In genomic region chr18:13003466-13003896, GRCh38 we compare ENCODE assay signal across 9 cellular contexts. TPM values are rescaled to one million over a fixed set of nuclear protein-coding genes. Genes with fewer than 3 reads are reported as not detected.
DNase-seq lines count a peak whose midpoint lies in the region; ATAC-seq and TF ChIP-seq lines count a peak whose summit lies in the region.
"Had no signal": no experiment of that assay in that cellular context is flagged by ENCODE, and none has a peak within 500 bp of the region (broad histone marks: within the 10 kb centered on the region; RNA-seq: fewer than 3 reads in every experiment).

No MANE protein-coding gene starts in this region.

- H3K4me1 ChIP-seq in RWPE2 (ENCODE audit: insufficient read depth, poor library complexity, severe bottlenecking) (no peaks in the 10 kb centered on the region), psoas muscle (no peaks in the 10 kb centered on the region), spleen (peaks cover 0 to 40% (median 9%) of the 10 kb centered on the region in 6 donors)

- peak; percentile 61 for ATAC-seq in HG02759 (IDR thresholded peaks at IDR 0.05; ENCODE audit: unreplicated experiment)
- ATAC-seq in RWPE2 (ENCODE audit: low read depth) = peak; percentile 86
- ATAC-seq in psoas muscle = peak in 3 of 4 donors; percentile 40 to 63 (median 63)
- ATAC-seq in GM19467 (IDR thresholded peaks at IDR 0.05; ENCODE audit: unreplicated experiment) = no peak

- no peak for TF ChIP-seq POLR2A in spleen (IDR thresholded peaks at IDR 0.05)

- intact Hi-C loops in psoas muscle (cut with DNase I) = no loop called here
- intact Hi-C loops in spleen (cut with DNase I; ENCODE audit: low total_unique reads) = no loop called here

- H3K27ac ChIP-seq in RWPE2 (ENCODE audit: poor library complexity, severe bottlenecking) = no peak overlapping the region
- no peak overlapping the region for H3K27ac ChIP-seq in psoas muscle
- H3K27ac ChIP-seq in spleen = no peak overlapping the region
- H3K27ac ChIP-seq: BLaER1 had no signal

- H3K27me3 ChIP-seq in RWPE2 (ENCODE audit: insufficient read depth, poor library complexity, severe bottlenecking) (no peaks in the 10 kb centered on the region), psoas muscle (ENCODE audit: insufficient read depth in 3 of 3, low read length in 2 of 3) (no peaks in the 10 kb centered on the region), spleen (replicated peaks in 1 of 7) (no peaks in the 10 kb centered on the region)
- H3K27me3 ChIP-seq: BLaER1 had no signal

- DNase-seq in NCI-H1436 (lab: John Stamatoyannopoulos, UW) (peak; percentile 5), NCI-H1436 treated with DMSO at 0.1 percent for 48 hours (lab: John Stamatoyannopoulos, UW) (no peak), RWPE2 (ENCODE audit: low spot score) (no peak), fibroblast of the aortic adventitia (ENCODE audit: low read depth) (peak; percentile 72), psoas muscle (no peak), spleen (no peak)

- H3K9me3 ChIP-seq in RWPE2 (ENCODE audit: severe bottlenecking) (no peaks in the 10 kb centered on the region), psoas muscle (no peaks in the 10 kb centered on the region), spleen (no peaks in the 10 kb centered on the region)
- H3K9me3 ChIP-seq: BLaER1 had no signal

- TF ChIP-seq CTCF in RWPE2 (IDR thresholded peaks at IDR 0.05; ENCODE audit: poor library complexity, severe bottlenecking) (peak; percentile 66), fibroblast of the aortic adventitia (IDR thresholded peaks at IDR 0.05; ENCODE audit: insufficient read depth, low read length) (peak; percentile 57), psoas muscle (IDR thresholded peaks at IDR 0.05) (no peak), spleen (IDR thresholded peaks at IDR 0.05 in 8 of 11, conservative IDR thresholded peaks at IDR 0.05 in 3 of 11) (peak in 4 of 11 experiments; percentile 18 to 39 (median 22))

- H3K4me3 ChIP-seq in RWPE2 (ENCODE audit: severe bottlenecking) (no peak overlapping the region), fibroblast of the aortic adventitia (ENCODE audit: low read depth, low read length) (no peak overlapping the region), psoas muscle (no peak overlapping the region), spleen (no peak overlapping the region)
- H3K4me3 ChIP-seq: BLaER1 had no signal

- H3K36me3 ChIP-seq in RWPE2 (ENCODE audit: low read depth) (peaks cover 47% of the 10 kb centered on the region), psoas muscle (ENCODE audit: insufficient read depth in 1 of 2, low read depth in 1 of 2) (peaks cover 0 to 51% of the 10 kb centered on the region in 2 donors), spleen (peaks cover 4 to 87% (median 27%) of the 10 kb centered on the region in 6 donors)

- 80 to 82% (median 80%) methylated on average over 7 of the region's 7 CpGs for WGBS in psoas muscle, 3 donors
- 71 to 76% (median 74%) methylated on average over 7 of the region's 7 CpGs for WGBS in spleen, 5 donors

RNA-seq across cellular contexts. Expression of gene CEP192, which starts 12.3 kb away (rescaled TPM):
- total RNA-seq in fibroblast of the aortic adventitia (ENCODE audit: low replicate concordance) = 27.2 and 38.3 TPM in 2 replicates
- total RNA-seq in psoas muscle = 10 to 100 TPM in 2 of 4 donors, 1 to 10 TPM in 2; 5.2 to 12.3 (median 9.2) TPM
- 1 to 10 TPM; 3.1 to 4.7 (median 4.7) TPM for polyA plus RNA-seq in psoas muscle
- 10 to 100 TPM; 28.2 to 41.8 (median 33.4) TPM for total RNA-seq in spleen
- 10 to 100 TPM; 13.8 to 26.5 (median 14.3) TPM for polyA plus RNA-seq in spleen

RNA-seq across cellular contexts. Expression of gene SEH1L, which starts 55.7 kb away (rescaled TPM):
- total RNA-seq in fibroblast of the aortic adventitia (ENCODE audit: low replicate concordance) (52.2 and 68.8 TPM in 2 replicates), psoas muscle (10 to 100 TPM; 22.7 to 53.4 (median 36.7) TPM), spleen (10 to 100 TPM; 27.3 to 52.9 (median 34.8) TPM)
- polyA plus RNA-seq in psoas muscle (10 to 100 TPM; 33.8 to 70.9 (median 46.6) TPM), spleen (10 to 100 TPM; 16.9 to 17.8 (median 17.3) TPM)

Comparison
In these comparisons a context has a peak if more than half of its experiments do, and no peak if none do; other contexts are left out.
1. DNase-seq: peak in NCI-H1436 (single experiment) and fibroblast of the aortic adventitia (single experiment); none in NCI-H1436 treated with DMSO at 0.1 percent for 48 hours (single experiment), RWPE2 (single experiment), psoas muscle (0 of 2) and spleen (single experiment).